In the genomic region with DNA sequence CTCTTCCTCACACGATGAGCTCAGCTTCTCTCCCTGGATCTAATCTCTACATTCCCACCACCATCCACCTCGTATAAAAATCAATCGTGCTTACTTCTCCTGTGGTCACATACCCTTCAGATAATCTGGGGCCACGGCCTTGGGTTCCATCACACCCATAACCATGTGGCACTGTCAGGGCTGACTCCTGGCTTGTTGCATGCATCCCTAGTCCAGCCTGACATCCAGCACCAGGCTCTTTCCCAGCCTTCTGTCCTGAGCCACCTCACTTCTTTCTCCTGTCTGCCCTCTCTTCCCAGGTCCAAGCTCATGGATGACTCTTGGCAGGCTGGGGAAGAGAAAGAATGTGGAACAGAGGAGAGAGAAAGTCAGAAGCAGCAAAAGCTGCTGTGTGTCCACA, we compare ENCODE assay signal across 14 cellular contexts.
A peak's percentile ranks its signal among the peaks of the same experiment; 100 is the strongest.
DNase-seq lines count a peak whose midpoint lies in the region; ATAC-seq, FAIRE-seq and TF ChIP-seq lines count a peak whose summit lies in the region.
"Had no signal": no experiment of that assay in that cellular context is flagged by ENCODE, and none has a peak within 500 bp of the region (broad histone marks: within the 10 kb centered on the region; RNA-seq: fewer than 3 reads in every experiment).

No MANE protein-coding gene starts in this region.

- H3K4me3 ChIP-seq in heart right ventricle (no peak overlapping the region), astrocyte (ENCODE audit: insufficient read depth, low read depth, low read length) (no peak overlapping the region), neutrophil (ENCODE audit: low read depth in 1 of 2, low read length in 1 of 2) (no peak overlapping the region)
- H3K4me3 ChIP-seq: body of pancreas had no signal

- no peak overlapping the region for H3K9ac ChIP-seq in astrocyte (ENCODE audit: low read length)

- H3K36me3 Mint-ChIP-seq in astrocyte (ENCODE audit: low read depth, unreplicated experiment), result no peaks in the 10 kb centered on the region

- peak overlapping the region; percentile 70 for H3K27ac Mint-ChIP-seq in astrocyte (ENCODE audit: unreplicated experiment)
- H3K27ac Mint-ChIP-seq: activated T-helper 17 cell treated with anti-CD3 and anti-CD28 coated beads, Interleukin-2, amount 50 U/mL, for 72 hours had no signal

- ATAC-seq in heart right ventricle, result no peak
- no peak for ATAC-seq in Right ventricle myocardium superior (ENCODE audit: poor library complexity)
- no peak for ATAC-seq in GM21360 (IDR thresholded peaks at IDR 0.05; ENCODE audit: unreplicated experiment)
- ATAC-seq in HG03520 (IDR thresholded peaks at IDR 0.05; ENCODE audit: unreplicated experiment), result no peak
- ATAC-seq: activated T-helper 17 cell treated with anti-CD3 and anti-CD28 coated beads, Interleukin-2, amount 50 U/mL, for 72 hours; body of pancreas had no signal

- peak overlapping the region in 6 of 10 donors; percentile 60 to 80 (median 76) for H3K27ac ChIP-seq in heart right ventricle
- H3K27ac ChIP-seq in astrocyte (ENCODE audit: low read depth, low read length), result peak overlapping the region; percentile 81
- H3K27ac ChIP-seq in neutrophil, result peak overlapping the region; percentile 87
- H3K27ac ChIP-seq: body of pancreas had no signal

- H3K36me3 ChIP-seq in heart right ventricle (no peaks in the 10 kb centered on the region), astrocyte (ENCODE audit: insufficient read depth, low read length) (no peaks in the 10 kb centered on the region), neutrophil (no peaks in the 10 kb centered on the region)

- intact Hi-C loops in heart right ventricle (cut with DNase I) (loop anchor here in 9 of 10 donors (5.0 to 10.0 kb wide), 10 partner anchors 118 to 298 kb away; partner anchors contain the start of gene BACH2 (in 4 of the 9)), Right ventricle myocardium superior (cut with DNase I) (loop anchor here (10.0 kb wide), 1 partner anchor 298 kb away; no protein-coding TSS in a partner anchor)

- peaks cover 0 to 10% (median 0%) of the 10 kb centered on the region in 11 donors for H3K9me3 ChIP-seq in heart right ventricle
- no peaks in the 10 kb centered on the region for H3K9me3 ChIP-seq in astrocyte (ENCODE audit: insufficient read depth, low read depth, low read length)
- H3K9me3 ChIP-seq in neutrophil, result no peaks in the 10 kb centered on the region

- H3K27me3 ChIP-seq in heart right ventricle, result no peaks in the 10 kb centered on the region
- H3K27me3 ChIP-seq in astrocyte (ENCODE audit: insufficient read depth, low read length), result no peaks in the 10 kb centered on the region
- no peaks in the 10 kb centered on the region for H3K27me3 ChIP-seq in neutrophil
- H3K27me3 ChIP-seq: body of pancreas had no signal

- 95% methylated on average over 4 of the region's 4 CpGs for WGBS in heart right ventricle, 2 donors

- no peak overlapping the region for H3K4me2 ChIP-seq in astrocyte (ENCODE audit: low read length)

- FAIRE-seq in astrocyte (lab: Jason Lieb, UNC), result no peak

- H3K9me3 Mint-ChIP-seq in astrocyte (ENCODE audit: unreplicated experiment), result peaks cover 4% of the 10 kb centered on the region
- H3K9me3 Mint-ChIP-seq: activated T-helper 17 cell treated with anti-CD3 and anti-CD28 coated beads, Interleukin-2, amount 50 U/mL, for 72 hours had no signal

- TF ChIP-seq CTCF in heart right ventricle (IDR thresholded peaks at IDR 0.05), result no peak
- no peak for TF ChIP-seq CTCF in astrocyte (IDR thresholded peaks at IDR 0.05; ENCODE audit: insufficient read depth, low read depth, low read length)
- TF ChIP-seq CTCF in neutrophil (IDR thresholded peaks at IDR 0.05), result no peak

- DNase-seq in heart right ventricle, result no peak
- DNase-seq in Right ventricle myocardium superior, result no peak
- no peak for DNase-seq in astrocyte (ENCODE audit: low read depth)
- DNase-seq in NCI-H1417 treated with DMSO at 0.1 percent for 48 hours (lab: John Stamatoyannopoulos, UW), result no peak
- DNase-seq in AG08396 (ENCODE audit: low spot score), result no peak
- DNase-seq: activated CD8-positive, alpha-beta memory T cell treated with anti-CD3 and anti-CD28 coated beads for 24 hours; body of pancreas; COR-L47; hippocampal formation; NCI-H2171 had no signal

- H3K4me3 Mint-ChIP-seq in astrocyte (ENCODE audit: unreplicated experiment), result no peak overlapping the region
- H3K4me3 Mint-ChIP-seq: activated T-helper 17 cell treated with anti-CD3 and anti-CD28 coated beads, Interleukin-2, amount 50 U/mL, for 72 hours had no signal

- H3K79me2 ChIP-seq in astrocyte (ENCODE audit: insufficient read depth, low read length), result no peaks in the 10 kb centered on the region

- H3K4me1 ChIP-seq in heart right ventricle (peaks cover 2 to 45% (median 27%) of the 10 kb centered on the region in 9 donors), astrocyte (ENCODE audit: insufficient read depth, low read length) (peaks cover 22% of the 10 kb centered on the region), neutrophil (ENCODE audit: control insufficient read depth in 1 of 2, insufficient read depth in 1 of 2, low read depth in 1 of 2, low read length in 1 of 2) (peaks cover 46 to 61% of the 10 kb centered on the region in 2 experiments)

- H2AFZ ChIP-seq in astrocyte (ENCODE audit: low read depth, low read length), result no peak overlapping the region

- peaks cover 26% of the 10 kb centered on the region for H3K4me1 Mint-ChIP-seq in astrocyte (ENCODE audit: low read depth, unreplicated experiment)

- H3K27me3 Mint-ChIP-seq in astrocyte (ENCODE audit: low read depth, unreplicated experiment), result no peaks in the 10 kb centered on the region
- H3K27me3 Mint-ChIP-seq: activated T-helper 17 cell treated with anti-CD3 and anti-CD28 coated beads, Interleukin-2, amount 50 U/mL, for 72 hours had no signal

- H4K20me1 ChIP-seq in astrocyte (ENCODE audit: insufficient read depth, low read length), result no peaks in the 10 kb centered on the region
